12 cellular contexts compared by ENCODE assay signal in the genomic region with DNA sequence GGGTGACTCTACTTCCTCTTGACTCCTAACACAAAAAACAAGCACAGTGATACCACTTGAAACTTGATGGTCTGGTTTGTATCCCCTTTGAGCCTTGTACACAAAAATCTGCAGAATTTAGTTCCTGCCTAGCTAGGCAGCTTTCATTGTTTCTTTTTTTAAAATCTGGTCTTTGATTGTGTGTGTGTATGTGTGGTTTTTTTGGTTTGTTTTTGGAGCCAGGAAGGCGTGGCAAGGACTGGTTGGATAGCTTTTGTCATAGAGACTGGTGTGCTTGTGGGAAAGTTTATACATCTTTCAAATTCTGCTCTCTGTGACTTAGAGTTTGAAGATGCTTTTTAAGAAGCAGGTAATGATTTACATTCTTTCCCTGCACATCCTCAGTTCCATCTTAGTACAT.
"Had no signal": no experiment of that assay in that cellular context is flagged by ENCODE, and none has a peak within 500 bp of the region (broad histone marks: within the 10 kb centered on the region; RNA-seq: fewer than 3 reads in every experiment).

No MANE protein-coding gene starts in this region.

- H3K9me3 ChIP-seq: gastrocnemius medialis had no signal

- H3K36me3 ChIP-seq: breast epithelium, gastrocnemius medialis, transverse colon had no signal

- H3K27me3 Mint-ChIP-seq: activated B cell treated with CpG ODN at 0.5 μM for 24 hours; activated naive CD8-positive, alpha-beta T cell had no signal

- H3K27me3 ChIP-seq: breast epithelium, gastrocnemius medialis, heart right ventricle, transverse colon had no signal

- DNase-seq: activated B cell treated with CpG ODN at 0.5 μM for 24 hours; aorta; gastrocnemius medialis; heart right ventricle; stimulated activated CD4-positive, alpha-beta T cell treated with anti-CD3 and anti-CD28 coated beads, Interleukin-4, amount 100 ng/mL, for 4 hours; transverse colon had no signal

- H3K4me3 Mint-ChIP-seq: activated B cell treated with CpG ODN at 0.5 μM for 24 hours; activated naive CD8-positive, alpha-beta T cell; memory B cell; neural crest cell; T-helper 1 cell treated with Interleukin-12 subunit alpha and Interleukin-12 subunit beta and Interleukin-4 antibody, amounts not matched to agents 30 μg/mL and 1 μg/mL, for 36 hours had no signal

- H3K27ac Mint-ChIP-seq: activated B cell treated with CpG ODN at 0.5 μM for 24 hours; activated naive CD8-positive, alpha-beta T cell; activated T-helper 2 cell treated with anti-CD3 and anti-CD28 coated beads, Interferon-gamma antibody, Interleukin-2, Interleukin-4, amounts not matched to agents 10 μg/mL and 5 μg/mL and 100 μg/mL, durations not matched to agents 14 hours and 24 hours and 36 hours; memory B cell; T-helper 1 cell treated with Interleukin-12 subunit alpha and Interleukin-12 subunit beta and Interleukin-4 antibody, amounts not matched to agents 30 μg/mL and 1 μg/mL, for 36 hours had no signal

- H3K4me3 ChIP-seq: breast epithelium, gastrocnemius medialis, heart right ventricle, transverse colon had no signal
